Comparison of ENCODE assay signal across 12 cellular contexts in genomic region chr4:22029803-22030202, GRCh38.
DNase-seq lines count a peak whose midpoint lies in the region; ATAC-seq lines count a peak whose summit lies in the region.
"Had no signal": no experiment of that assay in that cellular context is flagged by ENCODE, and none has a peak within 500 bp of the region (broad histone marks: within the 10 kb centered on the region; RNA-seq: fewer than 3 reads in every experiment).

No MANE protein-coding gene starts in this region.

- peak; percentile 59 for ATAC-seq in GM18858 (IDR thresholded peaks at IDR 0.05; ENCODE audit: unreplicated experiment)
- ATAC-seq in GM21447 (IDR thresholded peaks at IDR 0.05; ENCODE audit: unreplicated experiment), result no peak
- ATAC-seq: activated CD8-positive, alpha-beta T cell treated with anti-CD3 and anti-CD28 coated beads, Interleukin-2, amount 10 ng/mL, durations not matched to agents 7 days and 5 days; activated T-cell treated with anti-CD3 and anti-CD28 coated beads, Interleukin-2, amount 50 U/mL, for 4 hours had no signal

- DNase-seq in NCI-H1417 treated with DMSO at 0.1 percent for 48 hours (lab: John Stamatoyannopoulos, UW) (peak; percentile 79), NCI-H774 (lab: John Stamatoyannopoulos, UW) (peak; percentile 88), kidney glomerular epithelial cell (lab: John Stamatoyannopoulos, UW) (peak; percentile 18), GOT3 (lab: John Stamatoyannopoulos, UW) (no peak), SKM-1 treated with dmso at 0.1 percent for 144 hours (lab: John Stamatoyannopoulos, UW; ENCODE audit: unreplicated experiment) (no peak), ecto neural progenitor cell (ENCODE audit: low spot score) (no peak)
- DNase-seq: activated CD8-positive, alpha-beta T cell treated with anti-CD3 and anti-CD28 coated beads, Interleukin-2, amount 10 ng/mL, durations not matched to agents 7 days and 5 days; activated T-cell treated with anti-CD3 and anti-CD28 coated beads, Interleukin-2, amount 50 U/mL, for 4 hours; Right ventricle myocardium superior; spleen had no signal

Comparison
In these comparisons a context has a peak if more than half of its experiments do, and no peak if none do; other contexts are left out.
1. DNase-seq: peak in NCI-H1417 treated with DMSO at 0.1 percent for 48 hours (single experiment), NCI-H774 (single experiment) and kidney glomerular epithelial cell (single experiment); none in GOT3 (single experiment), SKM-1 treated with dmso at 0.1 percent for 144 hours (single experiment) and ecto neural progenitor cell (single experiment).